In genomic region chr6:42935322-42935721, GRCh38 we compare ENCODE assay signal across 2 cellular contexts.
TF ChIP-seq lines count a peak whose summit lies in the region.

No MANE protein-coding gene starts in this region.

TF ChIP-seq in GM12891, 5 proteins besides CTCF, POLR2A, EP300 and RAD21:
- no peak for TF ChIP-seq PAX5 (IDR thresholded peaks at IDR 0.05; ENCODE audit: insufficient read depth, low read length, severe bottlenecking)
- peak; percentile 88 for TF ChIP-seq SPI1 (IDR thresholded peaks at IDR 0.05; ENCODE audit: low read depth, low read length)
- no peak for TF ChIP-seq POU2F2 (IDR thresholded peaks at IDR 0.05; ENCODE audit: low read depth, low read length)
- TF ChIP-seq POLR2AphosphoS5 (IDR thresholded peaks at IDR 0.05; ENCODE audit: low read depth, low read length) = no peak

TF ChIP-seq in HepG2, 621 proteins besides CTCF, POLR2A, EP300 and RAD21:
- TF ChIP-seq KDM2A (CRISPR knock-in tag; IDR thresholded peaks at IDR 0.05; ENCODE audit: borderline replicate concordance, low read depth) (no peak), SATB2 (CRISPR knock-in tag; IDR thresholded peaks at IDR 0.05) (no peak), KMT2A (CRISPR knock-in tag; IDR thresholded peaks at IDR 0.05) (no peak), ZFP90 (CRISPR knock-in tag; IDR thresholded peaks at IDR 0.05; ENCODE audit: borderline replicate concordance) (no peak), NCOA5 (CRISPR knock-in tag; IDR thresholded peaks at IDR 0.05) (no peak), BRD4 (CRISPR knock-in tag; IDR thresholded peaks at IDR 0.05) (no peak), ZNF3 (CRISPR knock-in tag; IDR thresholded peaks at IDR 0.05) (no peak), ZNF501 (CRISPR knock-in tag; IDR thresholded peaks at IDR 0.05) (no peak), EED (CRISPR knock-in tag; IDR thresholded peaks at IDR 0.05) (no peak), ZNF709 (CRISPR knock-in tag; IDR thresholded peaks at IDR 0.05) (no peak), KAT2B (IDR thresholded peaks at IDR 0.05; ENCODE audit: borderline replicate concordance, low read depth, low read length) (no peak)
- TF ChIP-seq, protein P1, sequence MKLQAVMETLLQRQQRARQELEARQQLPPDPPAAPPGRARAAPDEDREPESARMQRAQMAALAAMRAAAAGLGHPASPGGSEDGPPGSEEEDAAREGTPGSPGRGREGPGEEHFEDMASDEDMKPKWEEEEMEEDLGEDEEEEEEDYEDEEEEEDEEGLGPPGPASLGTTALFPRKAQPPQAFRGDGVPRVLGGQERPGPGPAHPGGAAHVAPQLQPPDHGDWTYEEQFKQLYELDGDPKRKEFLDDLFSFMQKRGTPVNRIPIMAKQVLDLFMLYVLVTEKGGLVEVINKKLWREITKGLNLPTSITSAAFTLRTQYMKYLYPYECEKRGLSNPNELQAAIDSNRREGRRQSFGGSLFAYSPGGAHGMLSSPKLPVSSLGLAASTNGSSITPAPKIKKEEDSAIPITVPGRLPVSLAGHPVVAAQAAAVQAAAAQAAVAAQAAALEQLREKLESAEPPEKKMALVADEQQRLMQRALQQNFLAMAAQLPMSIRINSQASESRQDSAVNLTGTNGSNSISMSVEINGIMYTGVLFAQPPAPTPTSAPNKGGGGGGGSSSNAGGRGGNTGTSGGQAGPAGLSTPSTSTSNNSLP (IDR thresholded peaks at IDR 0.05; ENCODE audit: low read depth, low read length) = no peak
